25 cellular contexts compared by ENCODE assay signal in genomic region chr6:18171861-18172260, GRCh38.
"Had no signal": no experiment of that assay in that cellular context is flagged by ENCODE, and none has a peak within 500 bp of the region (broad histone marks: within the 10 kb centered on the region; RNA-seq: fewer than 3 reads in every experiment).

No MANE protein-coding gene starts in this region.

- ATAC-seq: activated T-cell treated with anti-CD3 and anti-CD28 coated beads, Interleukin-2, amount 50 U/mL, for 4 hours; effector memory CD8-positive, alpha-beta T cell; naive thymus-derived CD8-positive, alpha-beta T cell; stimulated activated naive CD8-positive, alpha-beta T cell treated with anti-CD3 and anti-CD28 coated beads, Interleukin-15, Interleukin-2, amounts not matched to agents 100 U/mL and 50 U/mL, for 24 hours; T-cell had no signal

- H3K4me3 Mint-ChIP-seq: activated naive CD8-positive, alpha-beta T cell; activated T-cell treated with anti-CD3 and anti-CD28 coated beads, Interleukin-2, amount 50 U/mL, for 4 hours; effector memory CD8-positive, alpha-beta T cell; mesothelial cell of epicardium; naive thymus-derived CD8-positive, alpha-beta T cell; T-cell had no signal

- H3K27ac Mint-ChIP-seq: activated naive CD8-positive, alpha-beta T cell; activated T-helper 2 cell treated with anti-CD3 and anti-CD28 coated beads, Interferon-gamma antibody, Interleukin-2, Interleukin-4, amounts not matched to agents 10 μg/mL and 5 μg/mL and 100 μg/mL, durations not matched to agents 14 hours and 24 hours and 36 hours; effector memory CD8-positive, alpha-beta T cell; mesothelial cell of epicardium; naive thymus-derived CD8-positive, alpha-beta T cell; T-cell had no signal

- H3K27me3 ChIP-seq: adrenal gland, ascending aorta, dorsolateral prefrontal cortex, esophagus muscularis mucosa, ovary, right atrium auricular region, thyroid gland had no signal

- H3K4me1 ChIP-seq: adrenal gland, ascending aorta, esophagus muscularis mucosa, prostate gland, right atrium auricular region, thyroid gland had no signal

- DNase-seq: activated CD8-positive, alpha-beta memory T cell treated with anti-CD3 and anti-CD28 coated beads for 24 hours; activated CD8-positive, alpha-beta memory T cell treated with anti-CD3 and anti-CD28 coated beads, Interleukin-2, amount 50 U/mL, for 4 hours; activated naive CD4-positive, alpha-beta T cell; activated T-cell treated with anti-CD3 and anti-CD28 coated beads, Interleukin-2, amount 50 U/mL, for 4 hours; adrenal gland; central memory CD4-positive, alpha-beta T cell; dorsolateral prefrontal cortex; effector memory CD8-positive, alpha-beta T cell; foreskin fibroblast; kidney; mammary epithelial cell; naive thymus-derived CD8-positive, alpha-beta T cell; ovary; stimulated activated CD4-positive, alpha-beta T cell treated with anti-CD3 and anti-CD28 coated beads, Interleukin-12 subunit alpha, Interleukin-12 subunit beta, amount 100 ng/mL, for 4 hours; stimulated activated CD4-positive, alpha-beta T cell treated with anti-CD3 and anti-CD28 coated beads, Interleukin-4, amount 100 ng/mL, for 4 hours; stimulated activated naive CD8-positive, alpha-beta T cell treated with anti-CD3 and anti-CD28 coated beads, Interleukin-15, Interleukin-2, amounts not matched to agents 100 U/mL and 50 U/mL, for 24 hours; T-cell; thyroid gland had no signal

- H3K27ac ChIP-seq: ascending aorta, esophagus muscularis mucosa, ovary, prostate gland, right atrium auricular region had no signal

- H3K27me3 Mint-ChIP-seq: activated naive CD8-positive, alpha-beta T cell; effector memory CD8-positive, alpha-beta T cell; naive thymus-derived CD8-positive, alpha-beta T cell; T-cell had no signal

- H3K36me3 ChIP-seq: ovary, prostate gland had no signal

- H3K4me1 Mint-ChIP-seq: mesothelial cell of epicardium had no signal

- H3K9me3 ChIP-seq: adrenal gland, ascending aorta, esophagus muscularis mucosa, prostate gland, thyroid gland had no signal

- H3K4me3 ChIP-seq: adrenal gland, ascending aorta, dorsolateral prefrontal cortex, esophagus muscularis mucosa, ovary, prostate gland, right atrium auricular region, thyroid gland had no signal
